1 cellular context compared by ENCODE assay signal in the genomic region with DNA sequence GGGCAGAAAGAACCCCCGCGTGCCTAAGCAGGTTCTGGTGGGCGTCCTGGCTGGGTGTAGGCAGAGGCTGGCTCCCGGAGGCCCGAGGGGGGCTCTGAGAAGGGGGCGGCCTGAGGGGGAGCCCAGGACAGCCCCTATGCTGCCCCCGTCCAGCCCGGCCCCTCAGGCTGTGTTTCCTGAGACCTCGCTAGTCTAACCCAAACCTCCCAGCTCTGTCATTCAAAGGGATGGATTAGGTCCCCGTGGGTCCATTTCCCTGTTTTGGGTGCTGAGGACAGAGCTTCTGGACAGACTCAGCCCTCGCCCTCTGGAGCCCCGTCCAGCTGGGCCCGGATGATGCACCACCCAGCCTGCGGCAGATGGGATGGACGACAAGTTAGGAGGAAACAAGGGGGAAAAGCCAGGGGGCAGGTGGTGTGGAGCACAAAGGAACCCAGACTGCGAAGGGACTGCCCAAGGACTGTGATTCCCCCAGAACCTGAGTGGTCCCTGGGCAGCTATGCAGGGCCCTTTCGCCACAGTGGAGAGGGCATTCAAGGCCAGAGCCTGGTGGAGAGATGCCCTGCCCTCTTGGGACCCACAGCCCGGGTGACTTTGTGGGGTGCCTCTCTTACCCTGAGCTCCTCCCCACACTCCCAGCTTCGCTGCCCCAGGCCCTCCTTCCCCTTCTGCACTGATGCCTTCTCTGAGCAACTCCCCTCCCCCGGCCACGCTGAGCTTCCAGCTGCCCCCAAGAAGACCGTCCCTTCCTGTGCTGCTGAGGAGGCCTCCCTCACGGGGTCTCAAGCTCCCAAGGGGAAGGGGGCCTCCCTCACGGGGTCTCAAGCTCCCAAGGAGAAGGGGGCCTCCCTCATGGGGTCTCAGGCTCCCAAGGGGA.
A peak's percentile ranks its signal among the peaks of the same experiment; 100 is the strongest.
TF ChIP-seq lines count a peak whose summit lies in the region.

No MANE protein-coding gene starts in this region.

TF ChIP-seq in HEK293, 187 proteins besides CTCF, POLR2A, EP300 and RAD21 (continued from another document and continues in another):
- no peak for TF ChIP-seq ZNF148 (tag by site-specific recombination; IDR thresholded peaks at IDR 0.05; ENCODE audit: borderline replicate concordance)
- peak; percentile 89 for TF ChIP-seq ZNF600 (tag by site-specific recombination; IDR thresholded peaks at IDR 0.05)
- no peak for TF ChIP-seq ZSCAN30 (tag by site-specific recombination; IDR thresholded peaks at IDR 0.05)
- peak; percentile 37; the same call in 1 of the 2 replicates for TF ChIP-seq ZNF501 (tag by site-specific recombination; IDR thresholded peaks at IDR 0.05)
- peak; percentile 86 for TF ChIP-seq PATZ1 (tag by site-specific recombination; IDR thresholded peaks at IDR 0.05)
- TF ChIP-seq BCL11A (tag by site-specific recombination; IDR thresholded peaks at IDR 0.05; ENCODE audit: low read depth), result peak; percentile 68
- peak; percentile 84 for TF ChIP-seq ZBTB8A (tag by site-specific recombination; IDR thresholded peaks at IDR 0.05)
- TF ChIP-seq SP7 (tag by site-specific recombination; IDR thresholded peaks at IDR 0.05), result peak; percentile 14; the same call in 1 of the 2 replicates
- peak; percentile 72 for TF ChIP-seq ZBTB20 (tag by site-specific recombination; IDR thresholded peaks at IDR 0.05)
- TF ChIP-seq REST (tag by site-specific recombination; IDR thresholded peaks at IDR 0.05), result peak; percentile 68
- peak; percentile 59; the same call in 1 of the 2 replicates for TF ChIP-seq EGR2 (tag by site-specific recombination; IDR thresholded peaks at IDR 0.05; ENCODE audit: low read depth)
- TF ChIP-seq ZEB2 (tag by site-specific recombination; IDR thresholded peaks at IDR 0.05), result no peak; the same call in 1 of the 2 replicates
- TF ChIP-seq, protein P1, sequence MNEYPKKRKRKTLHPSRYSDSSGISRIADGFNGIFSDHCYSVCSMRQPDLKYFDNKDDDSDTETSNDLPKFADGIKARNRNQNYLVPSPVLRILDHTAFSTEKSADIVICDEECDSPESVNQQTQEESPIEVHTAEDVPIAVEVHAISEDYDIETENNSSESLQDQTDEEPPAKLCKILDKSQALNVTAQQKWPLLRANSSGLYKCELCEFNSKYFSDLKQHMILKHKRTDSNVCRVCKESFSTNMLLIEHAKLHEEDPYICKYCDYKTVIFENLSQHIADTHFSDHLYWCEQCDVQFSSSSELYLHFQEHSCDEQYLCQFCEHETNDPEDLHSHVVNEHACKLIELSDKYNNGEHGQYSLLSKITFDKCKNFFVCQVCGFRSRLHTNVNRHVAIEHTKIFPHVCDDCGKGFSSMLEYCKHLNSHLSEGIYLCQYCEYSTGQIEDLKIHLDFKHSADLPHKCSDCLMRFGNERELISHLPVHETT (tag by site-specific recombination; IDR thresholded peaks at IDR 0.05), result peak; percentile 64; the same call in 1 of the 2 replicates
- TF ChIP-seq ZNF2 (tag by site-specific recombination; IDR thresholded peaks at IDR 0.05), result 0 out of 2 replicates have a peak, but pooled peaks have one; percentile 22
- TF ChIP-seq ZBTB10 (tag by site-specific recombination; IDR thresholded peaks at IDR 0.05), result peak; percentile 79
- TF ChIP-seq KLF1 (tag by site-specific recombination; IDR thresholded peaks at IDR 0.05), result no peak; the same call in 1 of the 2 replicates
- no peak for TF ChIP-seq ZNF785 (tag by site-specific recombination; IDR thresholded peaks at IDR 0.05)
- TF ChIP-seq PRDM4 (tag by site-specific recombination; IDR thresholded peaks at IDR 0.05), result 0 out of 2 replicates have a peak, but pooled peaks have one; percentile 8
- TF ChIP-seq ZNF114 (tag by site-specific recombination; IDR thresholded peaks at IDR 0.05), result no peak
- no peak for TF ChIP-seq ZNF426 (tag by site-specific recombination; IDR thresholded peaks at IDR 0.05)
- TF ChIP-seq WT1 (tag by site-specific recombination; IDR thresholded peaks at IDR 0.05), result peak; percentile 13; the same call in 1 of the 2 replicates
- 0 out of 2 replicates have a peak, but pooled peaks have one; percentile 43 for TF ChIP-seq ZNF423 (tag by site-specific recombination; IDR thresholded peaks at IDR 0.05)
- no peak for TF ChIP-seq ZNF629 (tag by site-specific recombination; IDR thresholded peaks at IDR 0.05)
- TF ChIP-seq ZFP3 (tag by site-specific recombination; IDR thresholded peaks at IDR 0.05; ENCODE audit: low read depth), result no peak
- peak; percentile 15; the same call in 1 of the 2 replicates for TF ChIP-seq SP2 (tag by site-specific recombination; IDR thresholded peaks at IDR 0.05)
- TF ChIP-seq BCL11B (tag by site-specific recombination; IDR thresholded peaks at IDR 0.05; ENCODE audit: low read depth), result 0 out of 2 replicates have a peak, but pooled peaks have one; percentile 23
- TF ChIP-seq ZNF76 (tag by site-specific recombination; IDR thresholded peaks at IDR 0.05; ENCODE audit: borderline replicate concordance, low read depth), result 0 out of 2 replicates have a peak, but pooled peaks have one; percentile 13
- TF ChIP-seq ZNF473 (tag by site-specific recombination; IDR thresholded peaks at IDR 0.05), result no peak
- peak; percentile 74 for TF ChIP-seq ZFHX2 (tag by site-specific recombination; conservative IDR thresholded peaks at IDR 0.05)
- TF ChIP-seq ZNF404 (tag by site-specific recombination; IDR thresholded peaks at IDR 0.05), result no peak
- no peak for TF ChIP-seq SCRT1 (tag by site-specific recombination; IDR thresholded peaks at IDR 0.05; ENCODE audit: borderline replicate concordance)
- peak; percentile 68 for TF ChIP-seq ZNF398 (tag by site-specific recombination; IDR thresholded peaks at IDR 0.05)
- TF ChIP-seq ZBTB7A (tag by site-specific recombination; IDR thresholded peaks at IDR 0.05; ENCODE audit: low read depth), result peak; percentile 61; the same call in 1 of the 2 replicates
- TF ChIP-seq, protein P2, sequence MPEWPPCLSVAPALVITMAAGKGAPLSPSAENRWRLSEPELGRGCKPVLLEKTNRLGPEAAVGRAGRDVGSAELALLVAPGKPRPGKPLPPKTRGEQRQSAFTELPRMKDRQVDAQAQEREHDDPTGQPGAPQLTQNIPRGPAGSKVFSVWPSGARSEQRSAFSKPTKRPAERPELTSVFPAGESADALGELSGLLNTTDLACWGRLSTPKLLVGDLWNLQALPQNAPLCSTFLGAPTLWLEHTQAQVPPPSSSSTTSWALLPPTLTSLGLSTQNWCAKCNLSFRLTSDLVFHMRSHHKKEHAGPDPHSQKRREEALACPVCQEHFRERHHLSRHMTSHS (tag by site-specific recombination; IDR thresholded peaks at IDR 0.05), result no peak
- no peak for TF ChIP-seq ZNF529 (tag by site-specific recombination; IDR thresholded peaks at IDR 0.05; ENCODE audit: insufficient replicate concordance)
- TF ChIP-seq ZFP69B (tag by site-specific recombination; IDR thresholded peaks at IDR 0.05), result peak; percentile 26; the same call in 1 of the 2 replicates
- no peak for TF ChIP-seq ZNF239 (tag by site-specific recombination; IDR thresholded peaks at IDR 0.05)
